16 cellular contexts compared by ENCODE assay signal in genomic region chr11:19430346-19431058, GRCh38.
"Had no signal": no experiment of that assay in that cellular context is flagged by ENCODE, and none has a peak within 500 bp of the region (broad histone marks: within the 10 kb centered on the region; RNA-seq: fewer than 3 reads in every experiment).

No MANE protein-coding gene starts in this region.

- H3K4me3 Mint-ChIP-seq: activated CD4-positive, alpha-beta T cell treated with anti-CD3 and anti-CD28 coated beads for 36 hours; activated CD8-positive, alpha-beta T cell treated with anti-CD3 and anti-CD28 coated beads for 36 hours; activated naive CD4-positive, alpha-beta T cell treated with anti-CD3 and anti-CD28 coated beads for 36 hours; activated T-helper 1 cell treated with anti-CD3 and anti-CD28 coated beads, Interleukin-12 subunit alpha, Interleukin-12 subunit beta, Interleukin-2, Interleukin-4 antibody, amounts not matched to agents 30 ng/mL and 10 ng/mL and 1 ng/mL, durations not matched to agents 14 hours and 24 hours and 36 hours; natural killer cell treated with Interleukin-12 subunit alpha and Interleukin-12 subunit beta and Interleukin-15 and Interleukin-18, amount 100 ng/mL, for 72 hours; stimulated activated naive CD8-positive, alpha-beta T cell treated with anti-CD3 and anti-CD28 coated beads, Interleukin-15, amount 100 ng/mL, for 72 hours; T-cell had no signal

- H3K9me3 Mint-ChIP-seq: activated CD8-positive, alpha-beta T cell treated with anti-CD3 and anti-CD28 coated beads for 36 hours; activated naive CD4-positive, alpha-beta T cell treated with anti-CD3 and anti-CD28 coated beads for 36 hours; activated T-helper 1 cell treated with anti-CD3 and anti-CD28 coated beads, Interleukin-12 subunit alpha, Interleukin-12 subunit beta, Interleukin-2, Interleukin-4 antibody, amounts not matched to agents 30 ng/mL and 10 ng/mL and 1 ng/mL, durations not matched to agents 14 hours and 24 hours and 36 hours; natural killer cell treated with Interleukin-12 subunit alpha and Interleukin-12 subunit beta and Interleukin-15 and Interleukin-18, amount 100 ng/mL, for 72 hours; stimulated activated naive CD8-positive, alpha-beta T cell treated with anti-CD3 and anti-CD28 coated beads, Interleukin-15, amount 100 ng/mL, for 72 hours; T-cell had no signal

- H3K36me3 ChIP-seq: adrenal gland, thoracic aorta had no signal

- FAIRE-seq: urothelium cell line had no signal

- DNase-seq: activated CD4-positive, alpha-beta T cell treated with anti-CD3 and anti-CD28 coated beads for 36 hours; activated CD8-positive, alpha-beta T cell treated with anti-CD3 and anti-CD28 coated beads for 36 hours; activated naive CD4-positive, alpha-beta T cell treated with anti-CD3 and anti-CD28 coated beads for 36 hours; adrenal gland; dermis blood vessel endothelial cell; foreskin keratinocyte; left colon; stimulated activated CD4-positive, alpha-beta T cell treated with anti-CD3 and anti-CD28 coated beads, Interleukin-2, amount 100 ng/mL, for 48 hours; stimulated activated CD8-positive, alpha-beta memory T cell treated with anti-CD3 and anti-CD28 coated beads, Interleukin-4, amount 100 ng/mL, for 48 hours; stimulated activated naive CD8-positive, alpha-beta T cell treated with anti-CD3 and anti-CD28 coated beads, Interleukin-15, amount 100 ng/mL, for 72 hours; T-cell; T1000 had no signal

- H3K4me1 Mint-ChIP-seq: stimulated activated naive CD8-positive, alpha-beta T cell treated with anti-CD3 and anti-CD28 coated beads, Interleukin-15, amount 100 ng/mL, for 72 hours; T-cell had no signal

- H3K9me3 ChIP-seq: adrenal gland, thoracic aorta had no signal

- ATAC-seq: activated CD4-positive, alpha-beta T cell treated with anti-CD3 and anti-CD28 coated beads for 36 hours; activated CD8-positive, alpha-beta T cell treated with anti-CD3 and anti-CD28 coated beads for 36 hours; foreskin keratinocyte; left colon; natural killer cell treated with Interleukin-12 subunit alpha and Interleukin-12 subunit beta and Interleukin-15 and Interleukin-18, amount 100 ng/mL, for 72 hours; stimulated activated naive CD8-positive, alpha-beta T cell treated with anti-CD3 and anti-CD28 coated beads, Interleukin-15, amount 100 ng/mL, for 72 hours; T-cell had no signal

- H3K36me3 Mint-ChIP-seq: natural killer cell treated with Interleukin-12 subunit alpha and Interleukin-12 subunit beta and Interleukin-15 and Interleukin-18, amount 100 ng/mL, for 72 hours; T-cell had no signal

- H3K27me3 ChIP-seq: adrenal gland, foreskin keratinocyte had no signal

- H3K27ac ChIP-seq: adrenal gland, foreskin keratinocyte, thoracic aorta had no signal

- H3K27ac Mint-ChIP-seq: activated CD4-positive, alpha-beta T cell treated with anti-CD3 and anti-CD28 coated beads for 36 hours; activated CD8-positive, alpha-beta T cell treated with anti-CD3 and anti-CD28 coated beads for 36 hours; activated naive CD4-positive, alpha-beta T cell treated with anti-CD3 and anti-CD28 coated beads for 36 hours; activated T-helper 1 cell treated with anti-CD3 and anti-CD28 coated beads, Interleukin-12 subunit alpha, Interleukin-12 subunit beta, Interleukin-2, Interleukin-4 antibody, amounts not matched to agents 30 ng/mL and 10 ng/mL and 1 ng/mL, durations not matched to agents 14 hours and 24 hours and 36 hours; natural killer cell treated with Interleukin-12 subunit alpha and Interleukin-12 subunit beta and Interleukin-15 and Interleukin-18, amount 100 ng/mL, for 72 hours; stimulated activated naive CD8-positive, alpha-beta T cell treated with anti-CD3 and anti-CD28 coated beads, Interleukin-15, amount 100 ng/mL, for 72 hours; T-cell had no signal

- H3K4me3 ChIP-seq: adrenal gland, thoracic aorta had no signal
